ENCODE assay signal across 1 cellular context in genomic region chr10:103917326-103918052, GRCh38.
A peak's percentile ranks its signal among the peaks of the same experiment; 100 is the strongest.
TF ChIP-seq lines count a peak whose summit lies in the region.

No MANE protein-coding gene starts in this region.

TF ChIP-seq in HepG2, 621 proteins besides CTCF, POLR2A, EP300 and RAD21 (continued from another document and continues in another):
- TF ChIP-seq AHDC1 (CRISPR knock-in tag; IDR thresholded peaks at IDR 0.05; ENCODE audit: borderline replicate concordance) (no peak), GATA4 (IDR thresholded peaks at IDR 0.05; ENCODE audit: borderline replicate concordance, low read depth) (no peak), SP4 (CRISPR knock-in tag; IDR thresholded peaks at IDR 0.05) (no peak), TMF1 (CRISPR knock-in tag; IDR thresholded peaks at IDR 0.05; ENCODE audit: low read depth) (no peak), ZBTB2 (CRISPR knock-in tag; IDR thresholded peaks at IDR 0.05; ENCODE audit: low read depth) (no peak), ZNF296 (CRISPR knock-in tag; conservative IDR thresholded peaks at IDR 0.05) (no peak), HMG20A (CRISPR knock-in tag; IDR thresholded peaks at IDR 0.05; ENCODE audit: borderline replicate concordance) (no peak), TERF1 (CRISPR knock-in tag; IDR thresholded peaks at IDR 0.05) (0 out of 2 replicates have a peak, but pooled peaks have one; percentile 43), ATF7 (IDR thresholded peaks at IDR 0.05) (no peak), ATF7 (CRISPR knock-in tag; IDR thresholded peaks at IDR 0.05) (no peak), ZSCAN22 (CRISPR knock-in tag; IDR thresholded peaks at IDR 0.05) (no peak), RBM39 (IDR thresholded peaks at IDR 0.05; ENCODE audit: low read depth, low read length, poor library complexity, severe bottlenecking) (no peak), RELA (CRISPR knock-in tag; IDR thresholded peaks at IDR 0.05) (0 out of 2 replicates have a peak, but pooled peaks have one; percentile 36), PITX1 (CRISPR knock-in tag; IDR thresholded peaks at IDR 0.05) (no peak), FOSL2 (CRISPR knock-in tag; IDR thresholded peaks at IDR 0.05) (no peak), CBX5 (CRISPR knock-in tag; IDR thresholded peaks at IDR 0.05; ENCODE audit: borderline replicate concordance) (peak; percentile 34; the same call in 1 of the 2 replicates), FIP1L1 (IDR thresholded peaks at IDR 0.05; ENCODE audit: borderline replicate concordance, insufficient read depth, low read depth, low read length) (no peak), ZFYVE20 (CRISPR knock-in tag; IDR thresholded peaks at IDR 0.05; ENCODE audit: borderline replicate concordance, low read depth) (no peak), JUNB (CRISPR knock-in tag; IDR thresholded peaks at IDR 0.05; ENCODE audit: borderline replicate concordance) (no peak), RXRB (CRISPR knock-in tag; IDR thresholded peaks at IDR 0.05; ENCODE audit: borderline replicate concordance) (no peak), ATF1 (CRISPR knock-in tag; IDR thresholded peaks at IDR 0.05) (no peak), KAT7 (CRISPR knock-in tag; IDR thresholded peaks at IDR 0.05; ENCODE audit: borderline replicate concordance) (no peak; the same call in 1 of the 2 replicates), BRCA1 (CRISPR knock-in tag; IDR thresholded peaks at IDR 0.05) (0 out of 2 replicates have a peak, but pooled peaks have one; percentile 39), CENPX (CRISPR knock-in tag; IDR thresholded peaks at IDR 0.05) (no peak), ZNF235 (CRISPR knock-in tag; IDR thresholded peaks at IDR 0.05; ENCODE audit: borderline replicate concordance) (no peak), ZNF124 (CRISPR knock-in tag; IDR thresholded peaks at IDR 0.05) (no peak), KLF6 (CRISPR knock-in tag; IDR thresholded peaks at IDR 0.05) (no peak), KLF9 (CRISPR knock-in tag; IDR thresholded peaks at IDR 0.05; ENCODE audit: low read depth) (no peak), ZMYM4 (CRISPR knock-in tag; IDR thresholded peaks at IDR 0.05) (0 out of 2 replicates have a peak, but pooled peaks have one; percentile 43), ZNF776 (CRISPR knock-in tag; IDR thresholded peaks at IDR 0.05) (no peak; the same call in 1 of the 2 replicates), ZNF770 (CRISPR knock-in tag; IDR thresholded peaks at IDR 0.05) (no peak), SRF (IDR thresholded peaks at IDR 0.05; ENCODE audit: low read depth, low read length) (no peak), EHMT2 (IDR thresholded peaks at IDR 0.05; ENCODE audit: borderline replicate concordance, low read depth, low read length) (no peak), ARNTL (CRISPR knock-in tag; IDR thresholded peaks at IDR 0.05) (peak; percentile 11; the same call in 1 of the 2 replicates), CENPT (CRISPR knock-in tag; IDR thresholded peaks at IDR 0.05; ENCODE audit: low read depth) (no peak), SCMH1 (CRISPR knock-in tag; IDR thresholded peaks at IDR 0.05; ENCODE audit: borderline replicate concordance) (no peak), TBX2 (CRISPR knock-in tag; IDR thresholded peaks at IDR 0.05; ENCODE audit: borderline replicate concordance) (peak; percentile 44; the same call in 1 of the 2 replicates), RBM22 (optimal IDR thresholded peaks at IDR 0.05; ENCODE audit: low read length) (no peak), REL (CRISPR knock-in tag; conservative IDR thresholded peaks at IDR 0.05) (no peak), ZXDC (CRISPR knock-in tag; IDR thresholded peaks at IDR 0.05) (no peak), ZNF598 (CRISPR knock-in tag; IDR thresholded peaks at IDR 0.05; ENCODE audit: borderline replicate concordance) (no peak), IKZF1 (IDR thresholded peaks at IDR 0.05) (no peak), FOXP4 (CRISPR knock-in tag; IDR thresholded peaks at IDR 0.05) (no peak)
- TF ChIP-seq, protein P1, sequence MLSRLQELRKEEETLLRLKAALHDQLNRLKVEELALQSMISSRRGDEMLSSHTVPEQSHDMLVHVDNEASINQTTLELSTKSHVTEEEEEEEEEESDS (CRISPR knock-in tag; IDR thresholded peaks at IDR 0.05; ENCODE audit: borderline replicate concordance): no peak
- TF ChIP-seq, protein P2, sequence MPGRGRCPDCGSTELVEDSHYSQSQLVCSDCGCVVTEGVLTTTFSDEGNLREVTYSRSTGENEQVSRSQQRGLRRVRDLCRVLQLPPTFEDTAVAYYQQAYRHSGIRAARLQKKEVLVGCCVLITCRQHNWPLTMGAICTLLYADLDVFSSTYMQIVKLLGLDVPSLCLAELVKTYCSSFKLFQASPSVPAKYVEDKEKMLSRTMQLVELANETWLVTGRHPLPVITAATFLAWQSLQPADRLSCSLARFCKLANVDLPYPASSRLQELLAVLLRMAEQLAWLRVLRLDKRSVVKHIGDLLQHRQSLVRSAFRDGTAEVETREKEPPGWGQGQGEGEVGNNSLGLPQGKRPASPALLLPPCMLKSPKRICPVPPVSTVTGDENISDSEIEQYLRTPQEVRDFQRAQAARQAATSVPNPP (CRISPR knock-in tag; IDR thresholded peaks at IDR 0.05): no peak
- TF ChIP-seq, protein P3, sequence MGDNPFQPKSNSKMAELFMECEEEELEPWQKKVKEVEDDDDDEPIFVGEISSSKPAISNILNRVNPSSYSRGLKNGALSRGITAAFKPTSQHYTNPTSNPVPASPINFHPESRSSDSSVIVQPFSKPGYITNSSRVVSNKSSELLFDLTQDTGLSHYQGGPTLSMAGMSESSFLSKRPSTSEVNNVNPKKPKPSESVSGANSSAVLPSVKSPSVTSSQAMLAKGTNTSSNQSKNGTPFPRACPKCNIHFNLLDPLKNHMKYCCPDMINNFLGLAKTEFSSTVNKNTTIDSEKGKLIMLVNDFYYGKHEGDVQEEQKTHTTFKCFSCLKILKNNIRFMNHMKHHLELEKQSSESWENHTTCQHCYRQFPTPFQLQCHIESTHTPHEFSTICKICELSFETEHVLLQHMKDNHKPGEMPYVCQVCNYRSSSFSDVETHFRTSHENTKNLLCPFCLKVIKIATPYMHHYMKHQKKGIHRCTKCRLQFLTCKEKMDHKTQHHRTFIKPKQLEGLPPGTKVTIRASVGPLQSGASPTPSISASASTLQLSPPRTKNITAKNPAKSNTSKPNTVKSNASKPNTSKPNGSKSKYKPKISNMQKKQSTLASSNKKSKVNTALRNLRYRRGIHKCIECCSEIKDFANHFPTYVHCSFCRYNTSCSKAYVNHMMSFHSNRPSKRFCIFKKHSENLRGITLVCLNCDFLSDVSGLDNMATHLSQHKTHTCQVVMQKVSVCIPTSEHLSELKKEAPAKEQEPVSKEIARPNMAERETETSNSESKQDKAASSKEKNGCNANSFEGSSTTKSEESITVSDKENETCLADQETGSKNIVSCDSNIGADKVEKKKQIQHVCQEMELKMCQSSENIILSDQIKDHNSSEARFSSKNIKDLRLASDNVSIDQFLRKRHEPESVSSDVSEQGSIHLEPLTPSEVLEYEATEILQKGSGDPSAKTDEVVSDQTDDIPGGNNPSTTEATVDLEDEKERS (CRISPR knock-in tag; IDR thresholded peaks at IDR 0.05): no peak
